ENCODE assay signal across 12 cellular contexts in the genomic region with DNA sequence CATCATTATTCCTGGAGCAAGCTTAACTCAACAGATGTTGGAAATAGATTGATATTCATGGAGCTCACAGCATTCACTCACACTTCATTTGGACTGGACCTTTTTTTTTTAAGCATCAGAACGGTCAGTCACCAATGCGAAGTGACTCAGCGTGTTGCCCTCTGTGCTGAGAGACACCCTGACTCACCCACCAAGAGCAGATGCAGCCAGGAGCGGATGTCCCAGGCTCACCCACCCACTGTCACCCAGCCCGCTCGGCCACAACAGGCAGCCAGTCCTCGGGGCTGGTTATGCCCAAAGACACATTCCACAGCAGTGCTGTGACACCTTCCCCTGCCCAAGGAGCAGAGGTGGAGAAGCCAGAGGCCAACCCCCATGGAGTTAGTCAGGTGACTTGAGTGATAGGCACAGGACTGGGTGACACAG. TPM values are rescaled to one million over a fixed set of nuclear protein-coding genes. Genes with fewer than 3 reads are reported as not detected.
DNase-seq lines count a peak whose midpoint lies in the region; ATAC-seq and TF ChIP-seq lines count a peak whose summit lies in the region.
"Had no signal": no experiment of that assay in that cellular context is flagged by ENCODE, and none has a peak within 500 bp of the region (broad histone marks: within the 10 kb centered on the region; RNA-seq: fewer than 3 reads in every experiment).

No MANE protein-coding gene starts in this region.

- in situ Hi-C loops in Caki2 (cut with HindIII; ENCODE audit: low pct_unique_long_range_greater_than_20kb, low sequenced_read_pairs), result no loop called here

- H3K9ac ChIP-seq in HCT116 (ENCODE audit: low read length), result no peak overlapping the region

- H3K4me3 Mint-ChIP-seq in CD14-positive monocyte, result no peak overlapping the region
- H3K4me3 Mint-ChIP-seq: activated CD4-positive, alpha-beta T cell treated with anti-CD3 and anti-CD28 coated beads, Interleukin-2, amount 10 ng/mL, durations not matched to agents 7 days and 5 days had no signal

- H3K27me3 ChIP-seq in HCT116 (ENCODE audit: insufficient read depth, low read length), result no peaks in the 10 kb centered on the region

- H3K27ac ChIP-seq in HCT116 (ENCODE audit: low read depth, low read length), result peak overlapping the region; percentile 27
- no peak overlapping the region for H3K27ac ChIP-seq in substantia nigra (ENCODE audit: low read depth, low read length, poor library complexity, severe bottlenecking)

- H3K79me2 ChIP-seq in HCT116 (ENCODE audit: insufficient read depth, low read length), result no peaks in the 10 kb centered on the region

- no peaks in the 10 kb centered on the region for H3K9me2 ChIP-seq in HCT116 (ENCODE audit: insufficient read depth)

- H4K20me1 ChIP-seq in HCT116 (ENCODE audit: insufficient read depth), result no peaks in the 10 kb centered on the region

- peaks cover 81 to 98% of the 10 kb centered on the region in 2 donors for H3K36me3 Mint-ChIP-seq in CD14-positive monocyte

- intact Hi-C loops in HCT116 (cut with micrococcal nuclease), result no loop called here
- intact Hi-C loops in CD14-positive monocyte (cut with micrococcal nuclease), result no loop called here

- no peak for TF ChIP-seq RAD21 in HCT116 (IDR thresholded peaks at IDR 0.05; ENCODE audit: low read depth)

- no peaks in the 10 kb centered on the region for H3K9me3 Mint-ChIP-seq in CD14-positive monocyte
- H3K9me3 Mint-ChIP-seq: activated CD4-positive, alpha-beta T cell treated with anti-CD3 and anti-CD28 coated beads, Interleukin-2, amount 10 ng/mL, durations not matched to agents 7 days and 5 days had no signal

- peak overlapping the region; percentile 71 for H3K4me2 ChIP-seq in HCT116 (ENCODE audit: low read length)

- H3K27me3 Mint-ChIP-seq in CD14-positive monocyte (ENCODE audit: low read depth in 3 of 3), result no peaks in the 10 kb centered on the region
- H3K27me3 Mint-ChIP-seq: activated CD4-positive, alpha-beta T cell treated with anti-CD3 and anti-CD28 coated beads, Interleukin-2, amount 10 ng/mL, durations not matched to agents 7 days and 5 days had no signal

- peak overlapping the region in 1 of 2 experiments; percentile 11; a peak in 1 of 4 replicates for H3K4me3 ChIP-seq in HCT116 (replicated peaks in 1 of 2; ENCODE audit: low read depth in 1 of 2, low read length in 2 of 2)

- H3K4me1 ChIP-seq in HCT116 (ENCODE audit: control insufficient read depth in 1 of 2, insufficient read depth in 2 of 2, low read length in 2 of 2), result peaks cover 10 to 19% of the 10 kb centered on the region in 2 experiments

- CTCF ChIA-PET in HCT116 (lab: Charles Lee), result interaction anchor here (0.6 kb wide), 1 partner anchor 9 kb away, joined by 3 read pairs; no protein-coding TSS in a partner anchor

- H3K4me1 Mint-ChIP-seq in CD14-positive monocyte, result peaks cover 8% of the 10 kb centered on the region

- no peak for TF ChIP-seq POLR2A in HCT116 (IDR thresholded peaks at IDR 0.05; ENCODE audit: borderline replicate concordance, extremely low read depth, insufficient read depth, insufficient read length)

- POLR2A ChIA-PET in HCT116 (lab: Charles Lee), result no interaction called here

- DNase-seq in Caki2 (ENCODE audit: low read depth) (peak; percentile 71), HCT116 (ENCODE audit: low read depth, low spot score) (peak; percentile 65), astrocyte of the hippocampus (ENCODE audit: low read depth, low spot score) (peak; percentile 46), myocyte (ENCODE audit: low read depth) (peak; percentile 90), CD14-positive monocyte (ENCODE audit: low spot score) (no peak), substantia nigra (lab: John Stamatoyannopoulos, UW) (no peak), NCI-H774 (lab: John Stamatoyannopoulos, UW) (no peak), COLO829 (ENCODE audit: low spot score) (no peak)
- DNase-seq: activated CD4-positive, alpha-beta T cell treated with anti-CD3 and anti-CD28 coated beads, Interleukin-2, amount 10 ng/mL, durations not matched to agents 7 days and 5 days; COR-L47; Kasumi-1 had no signal

- peak overlapping the region; percentile 14 for H2AFZ ChIP-seq in HCT116 (ENCODE audit: low read depth, low read length, poor library complexity, severe bottlenecking)

- BruUV-seq in HCT116 (replicated peaks; lab: Mats Ljungman, UMichigan), result no TSS peak

- ATAC-seq in HCT116, result peak; percentile 96
- ATAC-seq: sciatic nerve had no signal

- TF ChIP-seq CTCF in HCT116 (IDR thresholded peaks at IDR 0.05 in 2 of 3, conservative IDR thresholded peaks at IDR 0.05 in 1 of 3; ENCODE audit: borderline replicate concordance in 1 of 3, insufficient read depth in 1 of 3, low read depth in 2 of 3, low read length in 2 of 3) (no peak), CD14-positive monocyte (IDR thresholded peaks at IDR 0.05) (no peak)

- peaks cover 0 to under 1% of the 10 kb centered on the region in 2 experiments; a peak in 1 of 4 replicates for H3K36me3 ChIP-seq in HCT116 (ENCODE audit: control insufficient read depth in 1 of 2, insufficient read depth in 2 of 2, low read length in 2 of 2)

- no peaks in the 10 kb centered on the region for H3K9me3 ChIP-seq in HCT116 (ENCODE audit: control insufficient read depth in 1 of 2, insufficient read depth in 1 of 2, low read depth in 1 of 2, low read length in 2 of 2)

- H3K27ac Mint-ChIP-seq in CD14-positive monocyte, result peak overlapping the region in 2 of 7 donors; percentile 33 to 69
- H3K27ac Mint-ChIP-seq: activated CD4-positive, alpha-beta T cell treated with anti-CD3 and anti-CD28 coated beads, Interleukin-2, amount 10 ng/mL, durations not matched to agents 7 days and 5 days had no signal

- RAD21 ChIA-PET in HCT116 (lab: Charles Lee; ENCODE audit: low non-redundant PET in 1 of 2, low total read pairs in 2 of 2, uncharacterized antibody in 2 of 2, unreplicated experiment in 2 of 2), result no interaction called here

TF ChIP-seq in HCT116, 20 proteins besides CTCF, POLR2A, EP300 and RAD21 (continues in another document):
- TF ChIP-seq SP1 (IDR thresholded peaks at IDR 0.05; ENCODE audit: low read depth), result peak; percentile 56
- peak; percentile 69 for TF ChIP-seq FOSL1 (IDR thresholded peaks at IDR 0.05; ENCODE audit: low read depth)
- TF ChIP-seq, protein P1, sequence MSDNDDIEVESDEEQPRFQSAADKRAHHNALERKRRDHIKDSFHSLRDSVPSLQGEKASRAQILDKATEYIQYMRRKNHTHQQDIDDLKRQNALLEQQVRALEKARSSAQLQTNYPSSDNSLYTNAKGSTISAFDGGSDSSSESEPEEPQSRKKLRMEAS (IDR thresholded peaks at IDR 0.05), result 0 out of 2 replicates have a peak, but pooled peaks have one; percentile 37
- no peak for TF ChIP-seq EZH2 (IDR thresholded peaks at IDR 0.05)
- TF ChIP-seq YY1 (IDR thresholded peaks at IDR 0.05; ENCODE audit: extremely low read depth, insufficient replicate concordance, low read depth, low read length), result no peak
- TF ChIP-seq POLR2AphosphoS5 (IDR thresholded peaks at IDR 0.05; ENCODE audit: low read depth, low read length), result 0 out of 2 replicates have a peak, but pooled peaks have one; percentile 25
- no peak for TF ChIP-seq ZNF274 (IDR thresholded peaks at IDR 0.05; ENCODE audit: low read depth, low read length)
- TF ChIP-seq ZBTB33 (IDR thresholded peaks at IDR 0.05; ENCODE audit: extremely low read depth, insufficient replicate concordance, low read length), result no peak
- TF ChIP-seq EZH2phosphoT487 (IDR thresholded peaks at IDR 0.05; ENCODE audit: borderline replicate concordance), result no peak
- peak; percentile 49; the same call in 1 of the 2 replicates for TF ChIP-seq CBX3 (IDR thresholded peaks at IDR 0.05; ENCODE audit: low read depth)
- 0 out of 2 replicates have a peak, but pooled peaks have one; percentile 34 for TF ChIP-seq SIN3A (IDR thresholded peaks at IDR 0.05; ENCODE audit: low read depth)
- no peak for TF ChIP-seq SRF (IDR thresholded peaks at IDR 0.05; ENCODE audit: low read depth)
- no peak for TF ChIP-seq ZFX (IDR thresholded peaks at IDR 0.05)
- no peak for TF ChIP-seq EGR1 (IDR thresholded peaks at IDR 0.05; ENCODE audit: low read depth)
- no peak for TF ChIP-seq TCF7L2 (IDR thresholded peaks at IDR 0.05; ENCODE audit: borderline replicate concordance, extremely low read depth, insufficient read depth, insufficient read length)

RNA-seq across cellular contexts. Expression of gene RNASET2, which starts 15.7 kb away (rescaled TPM):
- 53.4 and 54.7 TPM in 2 replicates for total RNA-seq in Caki2 (2014; rRNA removed; shearing (Covaris generic); ENCODE audit: low replicate concordance)
- 32.8 TPM for total RNA-seq in HCT116 (2021; ENCODE audit: unreplicated experiment)
- polyA plus RNA-seq in HCT116 (2012), result 27.8 and 34.2 TPM in 2 replicates
- total RNA-seq in myocyte, result 13.9 and 16.4 TPM in 2 replicates
- polyA plus RNA-seq in myocyte (2012), result 11.9 TPM
- 100 to 1,000 TPM; 493 to 562 TPM for polyA plus RNA-seq in CD14-positive monocyte

RNA-seq across cellular contexts. Expression of gene CEP43, which starts 58.5 kb away (rescaled TPM):
- total RNA-seq in Caki2 (2014; rRNA removed; shearing (Covaris generic); ENCODE audit: low replicate concordance), result 9.9 and 19.3 TPM in 2 replicates
- total RNA-seq in HCT116 (2021; ENCODE audit: unreplicated experiment), result 15.8 TPM
- 5.9 and 8.4 TPM in 2 replicates for polyA plus RNA-seq in HCT116 (2012)
- total RNA-seq in myocyte, result 16.3 and 17.5 TPM in 2 replicates
- 7.6 TPM for polyA plus RNA-seq in myocyte (2012)
- 1 to 10 TPM; 3.8 to 7.1 TPM for polyA plus RNA-seq in CD14-positive monocyte

Comparison
In these comparisons a context has a peak if more than half of its experiments do, and no peak if none do; other contexts are left out.
1. DNase-seq: peak in Caki2 (single experiment), HCT116 (single experiment), astrocyte of the hippocampus (single experiment) and myocyte (single experiment); none in CD14-positive monocyte (single experiment), substantia nigra (0 of 49), NCI-H774 (single experiment) and COLO829 (single experiment).